12 cellular contexts compared by ENCODE assay signal in genomic region chr2:168466834-168467565, GRCh38. TPM values are rescaled to one million over a fixed set of nuclear protein-coding genes. Genes with fewer than 3 reads are reported as not detected.
DNase-seq lines count a peak whose midpoint lies in the region; ATAC-seq lines count a peak whose summit lies in the region.
"Had no signal": no experiment of that assay in that cellular context is flagged by ENCODE, and none has a peak within 500 bp of the region (broad histone marks: within the 10 kb centered on the region; RNA-seq: fewer than 3 reads in every experiment).

No MANE protein-coding gene starts in this region.

- no peaks in the 10 kb centered on the region for H3K9me3 Mint-ChIP-seq in activated naive CD8-positive, alpha-beta T cell treated with anti-CD3 and anti-CD28 coated beads for 36 hours
- H3K9me3 Mint-ChIP-seq: activated naive CD4-positive, alpha-beta T cell treated with anti-CD3 and anti-CD28 coated beads, Interleukin-2, amount 10 ng/mL, durations not matched to agents 7 days and 5 days had no signal

- peaks cover 0 to 85% (median 38%) of the 10 kb centered on the region in 11 experiments; a peak in 15 of 22 replicates for H4K20me1 ChIP-seq in BLaER1 treated with 17β-estradiol and CSF1 and Interleukin-3, amounts not matched to agents 10 nM and 100 nM

- no peaks in the 10 kb centered on the region for H3K27me3 Mint-ChIP-seq in activated naive CD8-positive, alpha-beta T cell treated with anti-CD3 and anti-CD28 coated beads for 36 hours
- H3K27me3 Mint-ChIP-seq: activated naive CD4-positive, alpha-beta T cell treated with anti-CD3 and anti-CD28 coated beads, Interleukin-2, amount 10 ng/mL, durations not matched to agents 7 days and 5 days had no signal

- DNase-seq in KBM-7 (peak; percentile 62), AG20443 (ENCODE audit: low spot score) (no peak), LoVo (ENCODE audit: low spot score) (no peak), NCI-H1930 (lab: John Stamatoyannopoulos, UW) (no peak)
- no peak for DNase-seq in activated naive CD8-positive, alpha-beta T cell treated with anti-CD3 and anti-CD28 coated beads for 36 hours
- DNase-seq: activated naive CD4-positive, alpha-beta T cell treated with anti-CD3 and anti-CD28 coated beads, Interleukin-2, amount 10 ng/mL, durations not matched to agents 7 days and 5 days; erythroblast; GOT3; NCI-H748 treated with DMSO at 0.1 percent for 48 hours had no signal

- ATAC-seq in HG02763 (IDR thresholded peaks at IDR 0.05; ENCODE audit: unreplicated experiment): no peak

- peak overlapping the region; percentile 70 to 93 (median 85) for H3K4me2 ChIP-seq in BLaER1 treated with 17β-estradiol and CSF1 and Interleukin-3, amounts not matched to agents 10 nM and 100 nM

- in situ Hi-C loops in KBM-7 (cut with MboI; ENCODE audit: low pct_unique_long_range_greater_than_20kb, low sequenced_read_pairs): no loop called here

- H3K4me1 ChIP-seq in BLaER1 treated with 17β-estradiol and CSF1 and Interleukin-3, amounts not matched to agents 10 nM and 100 nM: peaks cover 63 to 79% (median 72%) of the 10 kb centered on the region in 10 experiments
- peaks cover 50% of the 10 kb centered on the region for H3K4me1 ChIP-seq in mucosa of stomach (ENCODE audit: control insufficient read depth, insufficient read depth, low read length)

- no peaks in the 10 kb centered on the region for H3K27me3 ChIP-seq in BLaER1 treated with 17β-estradiol and CSF1 and Interleukin-3, amounts not matched to agents 10 nM and 100 nM
- no peaks in the 10 kb centered on the region for H3K27me3 ChIP-seq in mucosa of stomach (ENCODE audit: control insufficient read depth, insufficient read depth, low read length)

- peaks cover 65% of the 10 kb centered on the region for H3K4me1 Mint-ChIP-seq in activated naive CD8-positive, alpha-beta T cell treated with anti-CD3 and anti-CD28 coated beads for 36 hours

- H3K9ac ChIP-seq in BLaER1 treated with 17β-estradiol and CSF1 and Interleukin-3, amounts not matched to agents 10 nM and 100 nM: peak overlapping the region; percentile 14 to 62 (median 38); a peak in 18 of 22 replicates
- peak overlapping the region; percentile 23 for H3K9ac ChIP-seq in mucosa of stomach (ENCODE audit: low read length)

- peaks cover 0 to 17% (median 8%) of the 10 kb centered on the region in 11 experiments; a peak in 16 of 22 replicates for H3K36me3 ChIP-seq in BLaER1 treated with 17β-estradiol and CSF1 and Interleukin-3, amounts not matched to agents 10 nM and 100 nM
- H3K36me3 ChIP-seq in mucosa of stomach (ENCODE audit: control insufficient read depth, insufficient read depth, low read length): no peaks in the 10 kb centered on the region

- H3K27ac Mint-ChIP-seq in activated naive CD8-positive, alpha-beta T cell treated with anti-CD3 and anti-CD28 coated beads for 36 hours: peak overlapping the region; percentile 69
- H3K27ac Mint-ChIP-seq: activated naive CD4-positive, alpha-beta T cell treated with anti-CD3 and anti-CD28 coated beads, Interleukin-2, amount 10 ng/mL, durations not matched to agents 7 days and 5 days had no signal

- peak overlapping the region in 10 of 11 experiments; percentile 38 to 76 (median 60); a peak in 20 of 22 replicates for H3K27ac ChIP-seq in BLaER1 treated with 17β-estradiol and CSF1 and Interleukin-3, amounts not matched to agents 10 nM and 100 nM

- H3K9me3 ChIP-seq in BLaER1 treated with 17β-estradiol and CSF1 and Interleukin-3, amounts not matched to agents 10 nM and 100 nM (replicated peaks in 1 of 11): peaks cover 0 to 15% (median 6%) of the 10 kb centered on the region in 11 experiments; a peak in 11 of 22 replicates
- H3K9me3 ChIP-seq in mucosa of stomach (ENCODE audit: control insufficient read depth, low read length): no peaks in the 10 kb centered on the region

- H3K4me3 Mint-ChIP-seq in activated naive CD8-positive, alpha-beta T cell treated with anti-CD3 and anti-CD28 coated beads for 36 hours: peak overlapping the region; percentile 46
- H3K4me3 Mint-ChIP-seq: activated naive CD4-positive, alpha-beta T cell treated with anti-CD3 and anti-CD28 coated beads, Interleukin-2, amount 10 ng/mL, durations not matched to agents 7 days and 5 days had no signal

- peaks cover 14% of the 10 kb centered on the region for H3K36me3 Mint-ChIP-seq in activated naive CD8-positive, alpha-beta T cell treated with anti-CD3 and anti-CD28 coated beads for 36 hours

- peak overlapping the region in 9 of 10 experiments; percentile 7 to 54 (median 40); a peak in 15 of 20 replicates for H3K4me3 ChIP-seq in BLaER1 treated with 17β-estradiol and CSF1 and Interleukin-3, amounts not matched to agents 10 nM and 100 nM
- no peak overlapping the region for H3K4me3 ChIP-seq in mucosa of stomach (ENCODE audit: low read length)

RNA-seq across cellular contexts. Expression of gene CERS6, which starts 10.9 kb away (rescaled TPM):
- total RNA-seq in activated naive CD8-positive, alpha-beta T cell treated with anti-CD3 and anti-CD28 coated beads for 36 hours: 10 to 100 TPM; 20.6 to 21.3 TPM
